8 cellular contexts compared by ENCODE assay signal in the genomic region with DNA sequence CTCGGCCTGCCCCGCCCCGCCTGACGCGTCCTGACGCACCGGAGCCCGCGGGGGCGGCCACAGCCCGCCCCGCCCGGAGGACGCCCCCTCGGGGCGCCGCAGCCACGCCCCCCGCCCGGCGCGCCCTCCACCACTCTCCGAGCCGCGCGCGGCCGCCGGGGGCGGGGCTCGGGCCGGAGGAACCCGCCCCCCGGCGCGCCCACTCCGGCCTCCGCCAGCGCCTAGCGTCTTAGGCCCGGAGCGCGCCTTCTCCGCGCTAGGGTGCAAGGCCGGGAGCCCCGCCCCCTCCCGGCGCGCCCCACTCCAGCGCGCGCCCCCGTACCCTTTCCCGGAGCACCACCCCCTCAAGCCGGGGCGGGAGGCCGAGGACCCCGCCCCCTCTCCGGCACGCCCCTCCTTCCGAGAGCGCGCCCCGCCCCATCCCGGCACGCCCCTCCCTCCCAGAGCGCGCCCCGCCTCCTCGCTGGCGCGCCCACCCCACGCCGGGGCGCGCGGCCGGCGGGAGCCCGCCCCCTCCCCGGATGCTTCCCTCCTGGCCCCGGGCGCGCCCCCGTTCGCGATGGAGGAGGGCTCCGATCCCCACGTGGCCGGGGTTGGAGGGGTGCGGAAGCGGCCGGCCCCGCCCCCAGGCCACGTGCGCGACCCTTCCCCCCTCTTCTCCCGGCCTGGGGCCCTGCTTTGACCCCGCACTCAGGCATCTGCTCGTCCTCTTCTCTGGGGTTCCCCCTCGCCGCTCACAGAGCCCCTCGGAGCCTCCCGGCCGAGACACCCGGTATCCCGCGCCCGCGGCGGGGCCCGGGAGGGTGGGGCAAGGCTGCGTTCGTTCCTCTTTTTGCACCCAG. TPM values are rescaled to one million over a fixed set of nuclear protein-coding genes. Genes with fewer than 3 reads are reported as not detected.
A peak's percentile ranks its signal among the peaks of the same experiment; 100 is the strongest.
DNase-seq lines count a peak whose midpoint lies in the region; ATAC-seq and TF ChIP-seq lines count a peak whose summit lies in the region.

No MANE protein-coding gene starts in this region.

- no peak overlapping the region for H3K27ac Mint-ChIP-seq in activated T-helper 17 cell treated with anti-CD3 and anti-CD28 coated beads, Interleukin-2, amount 50 U/mL, for 72 hours
- no peak overlapping the region for H3K27ac Mint-ChIP-seq in nephron

- no peak for TF ChIP-seq CTCF in nephron (IDR thresholded peaks at IDR 0.05; ENCODE audit: unreplicated experiment in 3 of 3)

- H3K4me3 Mint-ChIP-seq in activated T-helper 17 cell treated with anti-CD3 and anti-CD28 coated beads, Interleukin-2, amount 50 U/mL, for 72 hours: peak overlapping the region; percentile 57
- H3K4me3 Mint-ChIP-seq in nephron: peak overlapping the region; percentile 75 to 79 (median 78)

- H3K36me3 Mint-ChIP-seq in activated T-helper 17 cell treated with anti-CD3 and anti-CD28 coated beads, Interleukin-2, amount 50 U/mL, for 72 hours (ENCODE audit: low read depth): peaks cover 6% of the 10 kb centered on the region
- no peaks in the 10 kb centered on the region for H3K36me3 Mint-ChIP-seq in nephron (ENCODE audit: low read depth)

- peak; percentile 48 for ATAC-seq in GM21723 (IDR thresholded peaks at IDR 0.05; ENCODE audit: unreplicated experiment)
- ATAC-seq in activated T-helper 17 cell treated with anti-CD3 and anti-CD28 coated beads, Interleukin-2, amount 50 U/mL, for 72 hours (replicated peaks): peak; percentile 73

- H3K9me3 Mint-ChIP-seq in activated T-helper 17 cell treated with anti-CD3 and anti-CD28 coated beads, Interleukin-2, amount 50 U/mL, for 72 hours: no peaks in the 10 kb centered on the region
- H3K9me3 Mint-ChIP-seq in nephron: no peaks in the 10 kb centered on the region

- DNase-seq in DMS53 treated with DMSO at 0.1 percent for 48 hours (lab: John Stamatoyannopoulos, UW; ENCODE audit: unreplicated experiment) (peak; percentile 67), KG1 (lab: John Stamatoyannopoulos, UW) (peak; percentile 92), RPMI7951 (ENCODE audit: low read depth) (peak; percentile 90), fibroblast of peridontal ligament (ENCODE audit: extremely low read depth) (peak; percentile 86)
- DNase-seq in stimulated activated naive CD4-positive, alpha-beta T cell treated with Interleukin-2 at 50 U/mL for 16 hours (lab: John Stamatoyannopoulos, UW): peak; percentile 91

- H3K4me1 Mint-ChIP-seq in activated T-helper 17 cell treated with anti-CD3 and anti-CD28 coated beads, Interleukin-2, amount 50 U/mL, for 72 hours: no peaks in the 10 kb centered on the region
- peaks cover 20% of the 10 kb centered on the region for H3K4me1 Mint-ChIP-seq in nephron

- H3K27me3 Mint-ChIP-seq in activated T-helper 17 cell treated with anti-CD3 and anti-CD28 coated beads, Interleukin-2, amount 50 U/mL, for 72 hours: no peaks in the 10 kb centered on the region
- peaks cover 10% of the 10 kb centered on the region for H3K27me3 Mint-ChIP-seq in nephron (ENCODE audit: low read depth)

RNA-seq across cellular contexts. Expression of gene KLF16, which starts 0.5 kb away (rescaled TPM):
- 2.9 and 4.2 TPM in 2 replicates for total RNA-seq in RPMI7951 (2014; rRNA removed; shearing (Covaris generic))
- 10 to 100 TPM; 16.3 to 32.9 TPM for total RNA-seq in activated T-helper 17 cell treated with anti-CD3 and anti-CD28 coated beads, Interleukin-2, amount 50 U/mL, for 72 hours

RNA-seq across cellular contexts. Expression of gene REXO1, which starts 15.6 kb away (rescaled TPM):
- 3.3 and 3.5 TPM in 2 replicates for total RNA-seq in RPMI7951 (2014; rRNA removed; shearing (Covaris generic))
- total RNA-seq in activated T-helper 17 cell treated with anti-CD3 and anti-CD28 coated beads, Interleukin-2, amount 50 U/mL, for 72 hours: 10 to 100 TPM; 39.7 to 50.0 TPM

RNA-seq across cellular contexts. Expression of gene ABHD17A, which starts 21.4 kb away (rescaled TPM):
- total RNA-seq in RPMI7951 (2014; rRNA removed; shearing (Covaris generic)): 42.1 and 61.5 TPM in 2 replicates
- total RNA-seq in activated T-helper 17 cell treated with anti-CD3 and anti-CD28 coated beads, Interleukin-2, amount 50 U/mL, for 72 hours: 100 to 1,000 TPM in 1 of 2 donors, 10 to 100 TPM in 1; 84.4 to 109 TPM

RNA-seq across cellular contexts. Expression of gene ADAT3, which starts 41.3 kb away (rescaled TPM):
- 1.3 and 2.4 TPM in 2 replicates for total RNA-seq in RPMI7951 (2014; rRNA removed; shearing (Covaris generic))
- 10 to 100 TPM; 11.6 to 12.2 TPM for total RNA-seq in activated T-helper 17 cell treated with anti-CD3 and anti-CD28 coated beads, Interleukin-2, amount 50 U/mL, for 72 hours

RNA-seq across cellular contexts. Expression of gene SCAMP4, which starts 41.3 kb away (rescaled TPM):
- total RNA-seq in RPMI7951 (2014; rRNA removed; shearing (Covaris generic)): 55.2 and 67.9 TPM in 2 replicates
- 10 to 100 TPM; 31.7 to 36.4 TPM for total RNA-seq in activated T-helper 17 cell treated with anti-CD3 and anti-CD28 coated beads, Interleukin-2, amount 50 U/mL, for 72 hours

Comparison
In these comparisons a context has a peak if more than half of its experiments do, and no peak if none do; other contexts are left out.
1. Peak in every context shown above with its lines: DNase-seq and ATAC-seq.